Comparison of ENCODE assay signal across 8 cellular contexts in the genomic region with DNA sequence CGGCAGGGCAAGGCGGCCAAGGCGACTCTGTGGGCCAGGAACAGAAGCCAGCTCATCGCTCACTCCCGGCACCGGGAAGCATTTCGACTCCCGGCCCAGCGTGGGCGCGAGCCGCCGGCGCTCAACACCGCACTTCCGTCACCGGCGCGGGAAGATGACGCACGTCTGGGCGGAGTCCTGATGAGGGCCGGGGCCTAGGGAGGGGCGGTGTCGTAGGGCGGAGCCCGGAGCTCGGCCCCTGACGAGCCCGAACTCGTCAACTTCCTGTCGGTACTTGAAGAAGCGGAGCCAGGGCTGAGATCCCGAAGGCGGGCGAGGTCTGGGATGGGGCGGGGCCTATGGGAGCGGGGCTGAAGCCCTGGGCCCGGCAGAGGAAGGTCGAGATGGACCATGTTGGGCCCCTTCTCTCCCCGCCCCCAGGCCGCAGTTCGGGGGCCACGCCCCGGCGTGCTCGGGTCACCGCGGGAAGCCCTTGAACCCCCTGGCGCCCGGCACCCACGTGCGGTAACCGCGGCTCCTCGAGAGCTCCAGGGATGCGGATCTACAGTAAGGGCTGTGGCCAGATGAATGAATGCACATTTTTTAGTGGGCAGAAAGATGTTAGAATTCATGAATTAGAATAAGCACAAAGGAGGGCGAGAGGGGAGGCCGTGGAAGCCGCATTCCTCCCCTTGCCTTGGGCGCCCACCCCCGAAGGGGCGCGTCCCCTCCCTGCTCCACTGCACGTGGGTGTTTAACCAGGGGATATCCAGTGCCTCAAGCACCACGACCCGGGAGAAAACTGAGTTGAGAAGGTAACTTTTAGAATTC. TPM values are rescaled to one million over a fixed set of nuclear protein-coding genes. Genes with fewer than 3 reads are reported as not detected.
DNase-seq lines count a peak whose midpoint lies in the region; ATAC-seq, FAIRE-seq and TF ChIP-seq lines count a peak whose summit lies in the region.

A gene with protein sequence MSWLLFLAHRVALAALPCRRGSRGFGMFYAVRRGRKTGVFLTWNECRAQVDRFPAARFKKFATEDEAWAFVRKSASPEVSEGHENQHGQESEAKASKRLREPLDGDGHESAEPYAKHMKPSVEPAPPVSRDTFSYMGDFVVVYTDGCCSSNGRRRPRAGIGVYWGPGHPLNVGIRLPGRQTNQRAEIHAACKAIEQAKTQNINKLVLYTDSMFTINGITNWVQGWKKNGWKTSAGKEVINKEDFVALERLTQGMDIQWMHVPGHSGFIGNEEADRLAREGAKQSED (minus strand): TSS at position 129 of the 810 bp plus-strand sequence. CDS start 73 bp downstream, at position 56.

- peaks cover 30% of the 10 kb centered on the region for H3K4me1 ChIP-seq in Loucy (ENCODE audit: insufficient read depth, low read length, poor library complexity, severe bottlenecking)

- peak within 1 kb of the TSS; percentile 87 to 98 (median 97) for H3K27ac Mint-ChIP-seq in naive thymus-derived CD8-positive, alpha-beta T cell

- H3K36me3 ChIP-seq in Loucy (ENCODE audit: insufficient read depth, low read length): peaks cover 18% of the 10 kb centered on the region; the same call in 1 of the 2 replicates

- H3K27me3 Mint-ChIP-seq in naive thymus-derived CD8-positive, alpha-beta T cell: no peaks in the 10 kb centered on the region

- peak within 1 kb of the TSS; percentile 92 for H2AFZ ChIP-seq in Loucy (ENCODE audit: low read length)

- POLR2A ChIA-PET in naive thymus-derived CD8-positive, alpha-beta T cell (lab: Charles Lee): interaction anchor here (0.7 to 4.8 kb wide), 15 partner anchors 9 to 182 kb away, joined by 3 to 81 read pairs (median 6); a partner anchor contains a TSS

- DNase-seq in EL: peak; percentile 98
- DNase-seq in H54 (ENCODE audit: insufficient read length, low spot score): peak; percentile 97
- DNase-seq in activated T-helper 9 cell treated with anti-CD3 and anti-CD28 coated beads, Interleukin-2, amount 50 U/mL, for 16 hours (ENCODE audit: low read depth): peak; percentile 98
- peak; percentile 99 for DNase-seq in fibroblast of mammary gland (ENCODE audit: low read depth)
- peak; percentile 95 to 99 (median 98) for DNase-seq in naive thymus-derived CD8-positive, alpha-beta T cell
- DNase-seq in stimulated activated naive CD4-positive, alpha-beta T cell (lab: John Stamatoyannopoulos, UW): peak; percentile 92 to 98 (median 96)

- TF ChIP-seq POLR2A in H54 (IDR thresholded peaks at IDR 0.05; ENCODE audit: low read depth, low read length) (peak; percentile 87), Raji (IDR thresholded peaks at IDR 0.05; ENCODE audit: insufficient read depth, low read depth, low read length) (peak; percentile 96)

- peaks cover 20% of the 10 kb centered on the region for H4K20me1 ChIP-seq in Loucy (ENCODE audit: insufficient read depth, low read length, poor library complexity, severe bottlenecking)

- H3K4me3 ChIP-seq in Loucy (ENCODE audit: low read length, poor library complexity, severe bottlenecking): peak within 1 kb of the TSS; percentile 98
- H3K4me3 ChIP-seq in fibroblast of mammary gland (ENCODE audit: control insufficient read depth, low read depth, low read length): peak within 1 kb of the TSS; percentile 66

- H3F3A ChIP-seq in Loucy (ENCODE audit: low read depth): no peaks in the 10 kb centered on the region

- H3K4me3 Mint-ChIP-seq in naive thymus-derived CD8-positive, alpha-beta T cell: peak within 1 kb of the TSS; percentile 86 to 95 (median 92)

- FAIRE-seq in H54 (lab: Jason Lieb, UNC): peak; percentile 58

- H3K9me2 ChIP-seq in Loucy (replicated peaks; ENCODE audit: low read depth, low read length): no peaks in the 10 kb centered on the region

- no peaks in the 10 kb centered on the region for H3K9me3 Mint-ChIP-seq in naive thymus-derived CD8-positive, alpha-beta T cell

- peak within 1 kb of the TSS; percentile 92 for H3K9ac ChIP-seq in Loucy (ENCODE audit: low read depth, low read length, poor library complexity, severe bottlenecking)

- peaks cover 8 to 42% (median 34%) of the 10 kb centered on the region in 4 donors for H3K4me1 Mint-ChIP-seq in naive thymus-derived CD8-positive, alpha-beta T cell

- peaks cover 56% of the 10 kb centered on the region for H3K79me2 ChIP-seq in Loucy (ENCODE audit: insufficient read depth, low read length)

- TF ChIP-seq CTCF in Loucy (conservative IDR thresholded peaks at IDR 0.05; ENCODE audit: low read length) (no peak), fibroblast of mammary gland (conservative IDR thresholded peaks at IDR 0.05; ENCODE audit: control insufficient read depth, insufficient read depth, low read depth, low read length) (no peak)

- no peaks in the 10 kb centered on the region for H3K27me3 ChIP-seq in Loucy (ENCODE audit: insufficient read depth, low read length, poor library complexity, severe bottlenecking)

- peaks cover 0 to 50% (median 2%) of the 10 kb centered on the region in 3 donors for H3K36me3 Mint-ChIP-seq in naive thymus-derived CD8-positive, alpha-beta T cell

- no peaks in the 10 kb centered on the region for H3K9me3 ChIP-seq in Loucy (ENCODE audit: insufficient read depth, low read depth, low read length)

- H3K4me2 ChIP-seq in Loucy (ENCODE audit: low read depth, low read length, poor library complexity, severe bottlenecking): peak within 1 kb of the TSS; percentile 95

- peak; percentile 93 to 95 for ATAC-seq in naive thymus-derived CD8-positive, alpha-beta T cell

RNA-seq across cellular contexts. Expression of the gene that starts here (rescaled TPM):
- total RNA-seq in naive thymus-derived CD8-positive, alpha-beta T cell: 10 to 100 TPM; 24.1 to 34.5 TPM
- 10 to 100 TPM; 35.4 to 47.0 (median 35.5) TPM for polyA plus RNA-seq in naive thymus-derived CD8-positive, alpha-beta T cell

Comparison
In these comparisons a context has a peak if more than half of its experiments do, and no peak if none do; other contexts are left out.
1. Peak in every context shown above with its lines: DNase-seq, ATAC-seq and H3K4me3 ChIP-seq.